Comparison of ENCODE assay signal across 21 cellular contexts in the genomic region with DNA sequence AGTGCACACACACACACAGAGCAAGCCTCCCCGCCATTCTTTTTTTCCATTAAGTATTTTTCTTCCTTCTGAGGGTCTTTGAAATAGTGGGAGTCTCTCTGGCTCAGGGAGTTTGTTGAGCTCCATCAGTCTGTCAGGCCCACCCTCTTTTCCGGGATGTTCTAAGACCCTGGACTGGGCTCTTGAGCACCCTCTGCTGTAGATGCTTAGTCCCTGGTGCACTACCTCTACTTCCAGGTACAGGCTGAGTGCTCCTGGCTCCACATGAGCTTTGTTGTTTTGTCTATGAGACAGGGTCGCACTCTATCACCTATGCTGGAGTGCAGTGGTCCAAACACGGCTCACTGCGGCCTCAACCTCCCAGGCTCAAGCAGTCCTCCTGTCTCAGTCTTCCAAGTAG. TPM values are rescaled to one million over a fixed set of nuclear protein-coding genes. Genes with fewer than 3 reads are reported as not detected.
DNase-seq lines count a peak whose midpoint lies in the region; ATAC-seq, FAIRE-seq and TF ChIP-seq lines count a peak whose summit lies in the region.
"Had no signal": no experiment of that assay in that cellular context is flagged by ENCODE, and none has a peak within 500 bp of the region (broad histone marks: within the 10 kb centered on the region; RNA-seq: fewer than 3 reads in every experiment).

No MANE protein-coding gene starts in this region.

- no peak overlapping the region for H3K4me3 ChIP-seq in HCT116 (replicated peaks in 1 of 2; ENCODE audit: low read depth in 1 of 2, low read length in 2 of 2)
- H3K4me3 ChIP-seq in K562: no peak overlapping the region
- H3K4me3 ChIP-seq in osteoblast (ENCODE audit: insufficient read depth, low read length): no peak overlapping the region
- H3K4me3 ChIP-seq: esophagus muscularis mucosa, gastroesophageal sphincter, Peyer's patch, upper lobe of right lung had no signal

- H3K4me1 ChIP-seq in HCT116 (ENCODE audit: control insufficient read depth in 1 of 2, insufficient read depth in 2 of 2, low read length in 2 of 2) (peaks cover 24 to 25% of the 10 kb centered on the region in 2 experiments), K562 (replicated peaks in 1 of 2; ENCODE audit: control insufficient read depth in 2 of 2, insufficient read depth in 2 of 2, low read length in 2 of 2) (peaks cover 10 to 24% of the 10 kb centered on the region in 2 experiments), osteoblast (ENCODE audit: insufficient read depth, low read length) (peaks cover 20% of the 10 kb centered on the region)

- H3K27ac Mint-ChIP-seq in activated CD4-positive, alpha-beta T cell treated with anti-CD3 and anti-CD28 coated beads, Interleukin-2, amount 10 ng/mL, durations not matched to agents 7 days and 5 days: no peak overlapping the region
- H3K27ac Mint-ChIP-seq: activated CD8-positive, alpha-beta memory T cell treated with anti-CD3 and anti-CD28 coated beads, Interleukin-2, amount 10 ng/mL, durations not matched to agents 7 days and 5 days; nephron had no signal

- DNase-seq in NCI-H82 (lab: John Stamatoyannopoulos, UW) (peak; percentile 9), NCI-H82 treated with DMSO at 0.1 percent for 48 hours (lab: John Stamatoyannopoulos, UW; ENCODE audit: unreplicated experiment) (no peak), HCT116 (ENCODE audit: low read depth, low spot score) (no peak), K562 (ENCODE audit: extremely low read depth in 1 of 4, low spot score in 3 of 4) (peak in 1 of 4 experiments; percentile 29), osteoblast (ENCODE audit: insufficient read length, low spot score, missing footprints) (peak; percentile 1), T-helper 9 cell (no peak)
- no peak for DNase-seq in activated CD4-positive, alpha-beta T cell treated with anti-CD3 and anti-CD28 coated beads, Interleukin-2, amount 10 ng/mL, durations not matched to agents 7 days and 5 days
- DNase-seq: 8988T; activated CD8-positive, alpha-beta memory T cell treated with anti-CD3 and anti-CD28 coated beads, Interleukin-2, amount 10 ng/mL, durations not matched to agents 7 days and 5 days; activated effector memory CD4-positive, alpha-beta T cell treated with anti-CD3 and anti-CD28 coated beads, Interleukin-2, amount 50 U/mL, for 16 hours; central memory CD4-positive, alpha-beta T cell; Karpas-422; NCI-H1092; NCI-H526 treated with DMSO at 0.1 percent for 48 hours; SK-N-SH; upper lobe of right lung had no signal

- H3K4me1 Mint-ChIP-seq in activated CD4-positive, alpha-beta T cell treated with anti-CD3 and anti-CD28 coated beads, Interleukin-2, amount 10 ng/mL, durations not matched to agents 7 days and 5 days: peaks cover 3% of the 10 kb centered on the region
- H3K4me1 Mint-ChIP-seq: activated CD8-positive, alpha-beta memory T cell treated with anti-CD3 and anti-CD28 coated beads, Interleukin-2, amount 10 ng/mL, durations not matched to agents 7 days and 5 days had no signal

- H3K9ac ChIP-seq in HCT116 (ENCODE audit: low read length) (no peak overlapping the region), K562 (ENCODE audit: insufficient read depth in 1 of 2, low read depth in 2 of 2, low read length in 2 of 2) (no peak overlapping the region)
- H3K9ac ChIP-seq: SK-N-SH had no signal

- CTCF ChIA-PET in HCT116 (lab: Charles Lee): interaction anchor here (2.8 kb wide), 1 partner anchor 254 kb away, joined by 16 read pairs; no protein-coding TSS in a partner anchor
- CTCF ChIA-PET in K562 (lab: Yijun Ruan, JAX; ENCODE audit: low intra/inter-chr PET ratio): no interaction called here
- CTCF ChIA-PET in activated CD4-positive, alpha-beta T cell treated with anti-CD3 and anti-CD28 coated beads, Interleukin-2, amount 10 ng/mL, durations not matched to agents 7 days and 5 days (lab: Charles Lee): interaction anchor here (0.6 to 1.9 kb wide), 3 partner anchors 17 to 164 kb away, joined by 3 to 10 read pairs (median 3); no protein-coding TSS in a partner anchor

- no peak overlapping the region for H3K4me3 Mint-ChIP-seq in activated CD4-positive, alpha-beta T cell treated with anti-CD3 and anti-CD28 coated beads, Interleukin-2, amount 10 ng/mL, durations not matched to agents 7 days and 5 days
- H3K4me3 Mint-ChIP-seq: activated CD8-positive, alpha-beta memory T cell treated with anti-CD3 and anti-CD28 coated beads, Interleukin-2, amount 10 ng/mL, durations not matched to agents 7 days and 5 days; nephron had no signal

- no peak for TF ChIP-seq EP300 in K562 (IDR thresholded peaks at IDR 0.05; ENCODE audit: low read length)

- RAD21 ChIA-PET in HCT116 (lab: Charles Lee; ENCODE audit: low non-redundant PET in 1 of 2, low total read pairs in 2 of 2, uncharacterized antibody in 2 of 2, unreplicated experiment in 2 of 2): interaction anchor here (1.2 to 1.4 kb wide), 2 partner anchors 57 to 254 kb away, joined by 3 to 5 read pairs; a partner anchor contains a TSS

- H3K27ac ChIP-seq in HCT116 (ENCODE audit: low read depth, low read length) (no peak overlapping the region), K562 (ENCODE audit: extremely low read depth, low read depth, low read length) (no peak overlapping the region), osteoblast (ENCODE audit: low read depth, low read length) (no peak overlapping the region)
- H3K27ac ChIP-seq: esophagus muscularis mucosa, gastroesophageal sphincter, Peyer's patch, upper lobe of right lung had no signal

- in situ Hi-C loops in K562 (cut with MboI): no loop called here

- 65% methylated on average over 5 of the region's 5 CpGs for WGBS in K562 (ENCODE audit: insufficient coverage, low coverage, missing lambda C conversion rate)

- TF ChIP-seq POLR2A in HCT116 (IDR thresholded peaks at IDR 0.05; ENCODE audit: borderline replicate concordance, extremely low read depth, insufficient read depth, insufficient read length): no peak
- no peak for TF ChIP-seq POLR2A in K562 (conservative IDR thresholded peaks at IDR 0.05)

- H3K27me3 ChIP-seq in HCT116 (ENCODE audit: insufficient read depth, low read length) (no peaks in the 10 kb centered on the region), K562 (ENCODE audit: control insufficient read depth in 2 of 2, insufficient read depth in 2 of 2, low read length in 2 of 2) (no peaks in the 10 kb centered on the region), osteoblast (ENCODE audit: insufficient read depth, low read length) (no peaks in the 10 kb centered on the region)
- H3K27me3 ChIP-seq: esophagus muscularis mucosa, gastroesophageal sphincter, Peyer's patch, upper lobe of right lung had no signal

- TF ChIP-seq CTCF in HCT116 (IDR thresholded peaks at IDR 0.05 in 2 of 3, conservative IDR thresholded peaks at IDR 0.05 in 1 of 3; ENCODE audit: borderline replicate concordance in 1 of 3, insufficient read depth in 1 of 3, low read depth in 2 of 3, low read length in 2 of 3): peak in 2 of 3 experiments; percentile 39 to 58; a peak in 4 of 6 replicates
- peak; percentile 36 to 44 (median 41); a peak in 5 of 6 replicates for TF ChIP-seq CTCF in K562 (IDR thresholded peaks at IDR 0.05 in 2 of 3, conservative IDR thresholded peaks at IDR 0.05 in 1 of 3; ENCODE audit: insufficient read depth in 2 of 3, low read depth in 1 of 3, low read length in 3 of 3)
- TF ChIP-seq CTCF in osteoblast (IDR thresholded peaks at IDR 0.05; ENCODE audit: extremely low read depth, low read depth, low read length): no peak

- H3K36me3 ChIP-seq in HCT116 (ENCODE audit: control insufficient read depth in 1 of 2, insufficient read depth in 2 of 2, low read length in 2 of 2) (no peaks in the 10 kb centered on the region), K562 (ENCODE audit: control insufficient read depth, insufficient read depth, low read length) (peaks cover 24% of the 10 kb centered on the region; the same call in 2 of the 3 replicates), osteoblast (ENCODE audit: insufficient read depth, low read length) (peaks cover 23% of the 10 kb centered on the region)

- H4K20me1 ChIP-seq in HCT116 (ENCODE audit: insufficient read depth) (no peaks in the 10 kb centered on the region), K562 (replicated peaks; ENCODE audit: control insufficient read depth, insufficient read depth, low read length) (no peaks in the 10 kb centered on the region), osteoblast (ENCODE audit: insufficient read depth, low read length) (peaks cover 2% of the 10 kb centered on the region)

- intact Hi-C loops in HCT116 (cut with micrococcal nuclease) (no loop called here), K562 (cut with micrococcal nuclease) (no loop called here)

- H3K9me1 ChIP-seq in K562 (ENCODE audit: control insufficient read depth, insufficient read depth, low read length): no peaks in the 10 kb centered on the region

- H3K9me2 ChIP-seq in HCT116 (ENCODE audit: insufficient read depth): no peaks in the 10 kb centered on the region
- H3K9me2 ChIP-seq: SK-N-SH had no signal

- no peaks in the 10 kb centered on the region for H3K27me3 Mint-ChIP-seq in activated CD4-positive, alpha-beta T cell treated with anti-CD3 and anti-CD28 coated beads, Interleukin-2, amount 10 ng/mL, durations not matched to agents 7 days and 5 days
- H3K27me3 Mint-ChIP-seq: activated CD8-positive, alpha-beta memory T cell treated with anti-CD3 and anti-CD28 coated beads, Interleukin-2, amount 10 ng/mL, durations not matched to agents 7 days and 5 days had no signal

- no peaks in the 10 kb centered on the region for H3K9me3 Mint-ChIP-seq in activated CD4-positive, alpha-beta T cell treated with anti-CD3 and anti-CD28 coated beads, Interleukin-2, amount 10 ng/mL, durations not matched to agents 7 days and 5 days
- H3K9me3 Mint-ChIP-seq: nephron had no signal

- H2AFZ ChIP-seq in HCT116 (ENCODE audit: low read depth, low read length, poor library complexity, severe bottlenecking): no peak overlapping the region
- H2AFZ ChIP-seq in K562 (ENCODE audit: low read depth, low read length): no peak overlapping the region
- no peak overlapping the region for H2AFZ ChIP-seq in osteoblast (ENCODE audit: low read length)

- no TSS peak for BruUV-seq in HCT116 (replicated peaks; lab: Mats Ljungman, UMichigan)
- BruUV-seq in K562 (replicated peaks; lab: Mats Ljungman, UMichigan): no TSS peak

- H3K4me2 ChIP-seq in HCT116 (ENCODE audit: low read length): no peak overlapping the region
- no peak overlapping the region for H3K4me2 ChIP-seq in K562 (ENCODE audit: insufficient read depth, low read length)
- H3K4me2 ChIP-seq in osteoblast (ENCODE audit: insufficient read depth, low read length): no peak overlapping the region
- H3K4me2 ChIP-seq: SK-N-SH had no signal

- FAIRE-seq in K562 (lab: Jason Lieb, UNC): no peak

- ATAC-seq in HCT116 (peak; percentile 63), K562 (peak; percentile 44), SK-N-SH treated with all-trans-retinoic acid at 6 μM for 48 hours (no peak)
- ATAC-seq: activated CD8-positive, alpha-beta memory T cell treated with anti-CD3 and anti-CD28 coated beads, Interleukin-2, amount 10 ng/mL, durations not matched to agents 7 days and 5 days; gastroesophageal sphincter; upper lobe of right lung had no signal

- TF ChIP-seq RAD21 in HCT116 (IDR thresholded peaks at IDR 0.05; ENCODE audit: low read depth) (peak; percentile 26; the same call in 1 of the 2 replicates), K562 (CRISPR knock-in tag; conservative IDR thresholded peaks at IDR 0.05 in 1 of 2, IDR thresholded peaks at IDR 0.05 in 1 of 2) (peak in 1 of 2 experiments; percentile 40; a peak in 2 of 4 replicates)

- H3K79me2 ChIP-seq in HCT116 (ENCODE audit: insufficient read depth, low read length) (no peaks in the 10 kb centered on the region), K562 (ENCODE audit: control insufficient read depth, insufficient read depth, low read length) (no peaks in the 10 kb centered on the region), osteoblast (ENCODE audit: insufficient read depth, low read length) (peaks cover 6% of the 10 kb centered on the region)

- H3K36me3 Mint-ChIP-seq in activated CD4-positive, alpha-beta T cell treated with anti-CD3 and anti-CD28 coated beads, Interleukin-2, amount 10 ng/mL, durations not matched to agents 7 days and 5 days (ENCODE audit: low read depth): peaks cover 38% of the 10 kb centered on the region

- POLR2A ChIA-PET in HCT116 (lab: Charles Lee): interaction anchor here (0.7 kb wide), 1 partner anchor 160 kb away, joined by 3 read pairs; no protein-coding TSS in a partner anchor
- POLR2A ChIA-PET in K562 (lab: Yijun Ruan, JAX): interaction anchor here (0.7 kb wide), 1 partner anchor 254 kb away, joined by 3 read pairs; no protein-coding TSS in a partner anchor
- POLR2A ChIA-PET in activated CD4-positive, alpha-beta T cell treated with anti-CD3 and anti-CD28 coated beads, Interleukin-2, amount 10 ng/mL, durations not matched to agents 7 days and 5 days (lab: Charles Lee): no interaction called here

- no peaks in the 10 kb centered on the region for H3K9me3 ChIP-seq in HCT116 (ENCODE audit: control insufficient read depth in 1 of 2, insufficient read depth in 1 of 2, low read depth in 1 of 2, low read length in 2 of 2)
- H3K9me3 ChIP-seq in K562 (replicated peaks; ENCODE audit: control insufficient read depth, insufficient read depth, low read depth, low read length): no peaks in the 10 kb centered on the region
- no peaks in the 10 kb centered on the region for H3K9me3 ChIP-seq in osteoblast (ENCODE audit: low read depth, low read length)
- H3K9me3 ChIP-seq: esophagus muscularis mucosa, gastroesophageal sphincter, Peyer's patch, SK-N-SH, upper lobe of right lung had no signal

RNA-seq across cellular contexts. Expression of a gene that starts 20.7 kb away (rescaled TPM):
- total RNA-seq in HCT116 (2021; ENCODE audit: unreplicated experiment): 8.4 TPM
- 6.0 and 7.0 TPM in 2 replicates for polyA plus RNA-seq in HCT116 (2012)
- 3.2 and 10.4 TPM in 2 replicates for total RNA-seq in K562 (2011; cell fraction: chromatin; rRNA removed; ENCODE audit: low replicate concordance)
- 9.2 and 10.3 TPM in 2 replicates for total RNA-seq in K562 (2011; cell fraction: nucleolus; rRNA removed)
- 4.0 and 4.8 TPM in 2 replicates for total RNA-seq in K562 (2011; cell fraction: nucleoplasm; rRNA removed)
- 7.6 and 8.7 TPM in 2 replicates for total RNA-seq in K562 (2014; rRNA removed)
- 0.70 and 0.76 TPM in 2 replicates for total RNA-seq in K562 (2014; rRNA removed; fragmentation: Illumina TruSeq; extraction: Trizol)
- total RNA-seq in K562 (2015; rRNA removed; fragmentation: Illumina TruSeq; extraction: Trizol): 2.1 and 2.7 TPM in 2 replicates
- 8.7 and 11.2 TPM in 2 replicates for total RNA-seq in K562 (2021)
- 5.6 and 5.8 TPM in 2 replicates for polyA plus RNA-seq in K562 (2011; rRNA removed)
- 4.3 and 9.2 TPM in 2 replicates for polyA plus RNA-seq in K562 (2011; cell fraction: cytosol; rRNA removed)
- 13.6 and 28.0 TPM in 2 replicates for polyA plus RNA-seq in K562 (2011; cell fraction: nucleus; rRNA removed)
- 4.9 and 8.0 TPM in 2 replicates for polyA plus RNA-seq in K562 (2012)
- polyA plus RNA-seq in K562 (2014; fragmentation: Illumina TruSeq; extraction: Trizol): 2.8 and 4.9 TPM in 2 replicates
- polyA plus RNA-seq in K562 (2014; fragmentation: Nextera tagmentation; extraction: Ambion mirVana): under 1 TPM; 0.07 to 0.18 TPM
- polyA plus RNA-seq in K562 (2014; rRNA removed): 8.7 and 11.1 TPM in 2 replicates
- 0.88 and 0.93 TPM in 2 replicates for polyA minus RNA-seq in K562 (2011; rRNA and poly(A)+ RNA removed)
- polyA minus RNA-seq in K562 (2011; cell fraction: cytosol; rRNA and poly(A)+ RNA removed): 5.2 and 7.3 TPM in 2 replicates
- 5.6 and 7.0 TPM in 2 replicates for polyA minus RNA-seq in K562 (2011; cell fraction: nucleus; rRNA and poly(A)+ RNA removed)
- 4.3 and 5.9 TPM in 2 replicates for total RNA-seq in osteoblast
- total RNA-seq in activated CD4-positive, alpha-beta T cell treated with anti-CD3 and anti-CD28 coated beads, Interleukin-2, amount 10 ng/mL, durations not matched to agents 7 days and 5 days: 100 to 1,000 TPM; 409 to 433 TPM

RNA-seq across cellular contexts. Expression of a gene that starts 57.0 kb away (rescaled TPM):
- total RNA-seq in HCT116 (2021; ENCODE audit: unreplicated experiment): 18.5 TPM
- 14.2 and 14.5 TPM in 2 replicates for polyA plus RNA-seq in HCT116 (2012)
- total RNA-seq in K562 (2011; cell fraction: chromatin; rRNA removed; ENCODE audit: low replicate concordance): 42.0 and 66.8 TPM in 2 replicates
- 33.2 and 37.2 TPM in 2 replicates for total RNA-seq in K562 (2011; cell fraction: nucleolus; rRNA removed)
- 33.3 and 38.9 TPM in 2 replicates for total RNA-seq in K562 (2011; cell fraction: nucleoplasm; rRNA removed)
- 11.7 and 14.6 TPM in 2 replicates for total RNA-seq in K562 (2014; rRNA removed)
- 9.0 and 9.4 TPM in 2 replicates for total RNA-seq in K562 (2014; rRNA removed; fragmentation: Illumina TruSeq; extraction: Trizol)
- total RNA-seq in K562 (2015; rRNA removed; fragmentation: Illumina TruSeq; extraction: Trizol): 12.7 and 12.8 TPM in 2 replicates
- total RNA-seq in K562 (2021): 15.0 and 16.5 TPM in 2 replicates
- polyA plus RNA-seq in K562 (2011; rRNA removed): 13.4 and 14.4 TPM in 2 replicates
- 10.7 and 12.3 TPM in 2 replicates for polyA plus RNA-seq in K562 (2011; cell fraction: cytosol; rRNA removed)
- polyA plus RNA-seq in K562 (2011; cell fraction: nucleus; rRNA removed): 35.2 and 39.7 TPM in 2 replicates
- polyA plus RNA-seq in K562 (2012): 11.4 and 12.2 TPM in 2 replicates
- 12.1 and 12.9 TPM in 2 replicates for polyA plus RNA-seq in K562 (2014; fragmentation: Illumina TruSeq; extraction: Trizol)
- 1 to 10 TPM in 1 of 2 experiments, under 1 TPM in 1; 0.69 to 1.7 TPM for polyA plus RNA-seq in K562 (2014; fragmentation: Nextera tagmentation; extraction: Ambion mirVana)
- 11.1 and 12.3 TPM in 2 replicates for polyA plus RNA-seq in K562 (2014; rRNA removed)
- polyA minus RNA-seq in K562 (2011; rRNA and poly(A)+ RNA removed): 14.7 and 15.8 TPM in 2 replicates
- 11.4 and 12.7 TPM in 2 replicates for polyA minus RNA-seq in K562 (2011; cell fraction: cytosol; rRNA and poly(A)+ RNA removed)
- 19.0 and 22.8 TPM in 2 replicates for polyA minus RNA-seq in K562 (2011; cell fraction: nucleus; rRNA and poly(A)+ RNA removed)
- total RNA-seq in osteoblast: 51.0 and 53.0 TPM in 2 replicates
- 10 to 100 TPM; 38.7 to 40.3 TPM for total RNA-seq in activated CD4-positive, alpha-beta T cell treated with anti-CD3 and anti-CD28 coated beads, Interleukin-2, amount 10 ng/mL, durations not matched to agents 7 days and 5 days

Comparison
In these comparisons a context has a peak if more than half of its experiments do, and no peak if none do; other contexts are left out.
1. DNase-seq: peak in NCI-H82 (single experiment) and osteoblast (single experiment); none in NCI-H82 treated with DMSO at 0.1 percent for 48 hours (single experiment), HCT116 (single experiment), T-helper 9 cell (single experiment) and activated CD4-positive, alpha-beta T cell treated with anti-CD3 and anti-CD28 coated beads, Interleukin-2, amount 10 ng/mL, durations not matched to agents 7 days and 5 days (single experiment).
2. RNA of a gene that starts 20.7 kb away (total RNA-seq): 409 to 433 TPM in activated CD4-positive, alpha-beta T cell treated with anti-CD3 and anti-CD28 coated beads, Interleukin-2, amount 10 ng/mL, durations not matched to agents 7 days and 5 days; 8.4 TPM in HCT116 (single experiment), 0.70 to 11.2 TPM in K562 and 4.3 to 5.9 TPM in osteoblast; every median in the first group is over 10 times any median in the second.